30 cellular contexts compared by ENCODE assay signal in the genomic region with DNA sequence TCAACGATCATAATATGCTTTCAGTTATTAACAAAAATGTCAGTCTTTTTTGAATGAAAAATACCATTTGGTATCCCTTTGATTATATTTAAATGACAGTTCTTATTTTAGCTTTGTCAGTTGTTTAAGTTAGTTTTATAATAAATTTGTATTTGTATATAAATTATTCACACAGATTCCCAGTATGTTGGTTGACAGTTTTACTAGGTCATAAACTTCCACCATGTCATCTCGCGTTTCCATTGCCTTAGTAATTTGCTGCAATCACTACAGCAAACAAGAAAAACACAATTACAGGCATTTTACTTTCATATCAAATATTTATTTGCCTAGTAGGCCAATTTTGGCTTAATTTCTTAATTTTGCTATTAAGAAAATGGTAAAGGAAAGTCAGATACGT.
"Had no signal": no experiment of that assay in that cellular context is flagged by ENCODE, and none has a peak within 500 bp of the region (broad histone marks: within the 10 kb centered on the region; RNA-seq: fewer than 3 reads in every experiment).

No MANE protein-coding gene starts in this region.

- H3K27ac Mint-ChIP-seq: activated CD8-positive, alpha-beta memory T cell treated with anti-CD3 and anti-CD28 coated beads, Interleukin-2, amount 10 ng/mL, durations not matched to agents 7 days and 5 days; activated naive CD4-positive, alpha-beta T cell treated with anti-CD3 and anti-CD28 coated beads, Interleukin-2, amount 50 U/mL, for 24 hours; activated T-cell treated with anti-CD3 and anti-CD28 coated beads, Interleukin-2, amount 50 U/mL, for 24 hours; activated T-helper 1 cell treated with anti-CD3 and anti-CD28 coated beads, Interleukin-12 subunit alpha, Interleukin-12 subunit beta, Interleukin-2, Interleukin-4 antibody, amounts not matched to agents 30 ng/mL and 10 ng/mL and 1 ng/mL, durations not matched to agents 14 hours and 24 hours and 36 hours; T-helper 2 cell treated with Interferon-gamma antibody and Interleukin-4, amounts not matched to agents 5 μg/mL and 100 μg/mL, for 36 hours; WTC11 had no signal

- H3K27me3 ChIP-seq: Peyer's patch, SJCRH30 had no signal

- H3K9me3 Mint-ChIP-seq: activated naive CD4-positive, alpha-beta T cell treated with anti-CD3 and anti-CD28 coated beads, Interleukin-2, amount 50 U/mL, for 24 hours; activated T-cell treated with anti-CD3 and anti-CD28 coated beads, Interleukin-2, amount 50 U/mL, for 24 hours; activated T-helper 1 cell treated with anti-CD3 and anti-CD28 coated beads, Interleukin-12 subunit alpha, Interleukin-12 subunit beta, Interleukin-2, Interleukin-4 antibody, amounts not matched to agents 30 ng/mL and 10 ng/mL and 1 ng/mL, durations not matched to agents 14 hours and 24 hours and 36 hours; T-helper 2 cell treated with Interferon-gamma antibody and Interleukin-4, amounts not matched to agents 5 μg/mL and 100 μg/mL, for 36 hours had no signal

- H3K36me3 Mint-ChIP-seq: activated CD8-positive, alpha-beta memory T cell treated with anti-CD3 and anti-CD28 coated beads, Interleukin-2, amount 10 ng/mL, durations not matched to agents 7 days and 5 days; activated naive CD4-positive, alpha-beta T cell treated with anti-CD3 and anti-CD28 coated beads, Interleukin-2, amount 50 U/mL, for 24 hours had no signal

- H3K27ac ChIP-seq: Peyer's patch, RWPE1, SJCRH30 had no signal

- ATAC-seq: activated CD8-positive, alpha-beta memory T cell treated with anti-CD3 and anti-CD28 coated beads, Interleukin-2, amount 10 ng/mL, durations not matched to agents 7 days and 5 days; WTC11 had no signal

- H3K4me3 Mint-ChIP-seq: activated CD8-positive, alpha-beta memory T cell treated with anti-CD3 and anti-CD28 coated beads, Interleukin-2, amount 10 ng/mL, durations not matched to agents 7 days and 5 days; activated naive CD4-positive, alpha-beta T cell treated with anti-CD3 and anti-CD28 coated beads, Interleukin-2, amount 50 U/mL, for 24 hours; activated T-cell treated with anti-CD3 and anti-CD28 coated beads, Interleukin-2, amount 50 U/mL, for 24 hours; activated T-helper 1 cell treated with anti-CD3 and anti-CD28 coated beads, Interleukin-12 subunit alpha, Interleukin-12 subunit beta, Interleukin-2, Interleukin-4 antibody, amounts not matched to agents 30 ng/mL and 10 ng/mL and 1 ng/mL, durations not matched to agents 14 hours and 24 hours and 36 hours; T-helper 2 cell treated with Interferon-gamma antibody and Interleukin-4, amounts not matched to agents 5 μg/mL and 100 μg/mL, for 36 hours; WTC11 had no signal

- H3K9me3 ChIP-seq: Peyer's patch, SJCRH30, SK-N-SH had no signal

- H3K4me3 ChIP-seq: Peyer's patch, SJCRH30 had no signal

- DNase-seq: activated CD4-positive, alpha-beta T cell treated with anti-CD3 and anti-CD28 coated beads for 48 hours; activated CD4-positive, alpha-beta T cell treated with anti-CD3 and anti-CD28 coated beads, Interleukin-2, amount 50 U/mL, for 4 hours; activated CD4-positive, CD25-positive, alpha-beta regulatory T cell treated with anti-CD3 and anti-CD28 coated beads, Interleukin-2, amount 50 U/mL, for 72 hours; activated CD8-positive, alpha-beta memory T cell treated with anti-CD3 and anti-CD28 coated beads, Interleukin-2, amount 10 ng/mL, durations not matched to agents 7 days and 5 days; activated effector memory CD4-positive, alpha-beta T cell treated with Interleukin-2 at 50 U/mL for 16 hours; activated naive CD4-positive, alpha-beta T cell; activated T-cell treated with anti-CD3 and anti-CD28 coated beads, Interleukin-2, amount 50 U/mL, for 24 hours; aorta; central memory CD4-positive, alpha-beta T cell; Kasumi-1; KBM-7; NCI-H1105 treated with DMSO at 0.1 percent for 48 hours; NCI-H1436 treated with DMSO at 0.1 percent for 48 hours; NCI-H187; NCI-H345; NCI-H510A; NCI-H774; NK-92 treated with Interleukin-12 subunit alpha and Interleukin-12 subunit beta, amount 100 ng/mL, for 24 hours; OCI-M1; Peyer's patch; Right ventricle myocardium superior; SJCRH30; SW 1271 had no signal

- H3K36me3 ChIP-seq: Peyer's patch, SJCRH30 had no signal

- H3K9ac ChIP-seq: SK-N-SH had no signal

- H3K4me1 Mint-ChIP-seq: activated CD8-positive, alpha-beta memory T cell treated with anti-CD3 and anti-CD28 coated beads, Interleukin-2, amount 10 ng/mL, durations not matched to agents 7 days and 5 days; activated naive CD4-positive, alpha-beta T cell treated with anti-CD3 and anti-CD28 coated beads, Interleukin-2, amount 50 U/mL, for 24 hours had no signal

- H3K4me2 ChIP-seq: SK-N-SH had no signal

- FAIRE-seq: bronchial epithelial cell had no signal

- H3K4me1 ChIP-seq: Peyer's patch, SJCRH30 had no signal
